Comparison of ENCODE assay signal across 1 cellular context in the genomic region with DNA sequence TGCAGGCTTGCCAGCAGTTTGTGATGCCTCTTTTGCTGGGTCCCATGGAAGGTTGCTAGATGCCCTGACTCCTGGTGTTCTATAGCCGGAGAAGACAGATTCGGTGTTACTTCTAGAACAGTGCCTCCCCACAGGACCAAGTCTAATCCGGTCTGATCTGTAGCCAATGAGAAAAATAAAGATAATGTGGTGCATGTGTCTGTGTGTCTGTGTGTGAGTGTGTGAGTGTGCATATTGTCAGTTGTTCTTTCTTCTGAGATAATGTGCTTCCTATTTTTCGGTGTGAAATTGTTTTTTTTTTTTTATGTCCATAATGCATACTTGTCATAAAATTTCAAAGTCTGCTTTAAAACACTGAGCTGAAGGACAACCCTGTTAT.
TF ChIP-seq lines count a peak whose summit lies in the region.

No MANE protein-coding gene starts in this region.

TF ChIP-seq in HepG2, 621 proteins besides CTCF, POLR2A, EP300 and RAD21 (continued from another document):
- 0 out of 2 replicates have a peak, but pooled peaks have one; percentile 12 for TF ChIP-seq MAFF (IDR thresholded peaks at IDR 0.05; ENCODE audit: low read depth, low read length)
- no peak for TF ChIP-seq KLF16 (CRISPR knock-in tag; IDR thresholded peaks at IDR 0.05)
- peak; percentile 6; the same call in 1 of the 2 replicates for TF ChIP-seq KAT8 (CRISPR knock-in tag; IDR thresholded peaks at IDR 0.05)
- TF ChIP-seq HOXA7 (CRISPR knock-in tag; IDR thresholded peaks at IDR 0.05) = no peak
- TF ChIP-seq, protein P1, sequence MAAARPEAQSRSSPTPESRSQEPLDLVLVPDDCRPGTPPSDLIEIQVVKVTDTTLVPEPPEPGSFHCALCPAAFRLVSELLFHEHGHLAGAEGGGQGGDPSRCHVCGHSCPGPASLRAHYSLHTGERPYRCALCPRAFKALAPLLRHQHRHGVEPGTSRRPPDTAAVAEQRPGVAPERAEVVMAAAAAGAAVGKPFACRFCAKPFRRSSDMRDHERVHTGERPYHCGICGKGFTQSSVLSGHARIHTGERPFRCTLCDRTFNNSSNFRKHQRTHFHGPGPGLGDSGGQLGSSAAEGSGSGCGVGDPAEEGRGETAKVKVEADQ (CRISPR knock-in tag; IDR thresholded peaks at IDR 0.05; ENCODE audit: borderline replicate concordance) = no peak
- no peak for TF ChIP-seq KMT2A (CRISPR knock-in tag; IDR thresholded peaks at IDR 0.05)
- TF ChIP-seq, protein P2, sequence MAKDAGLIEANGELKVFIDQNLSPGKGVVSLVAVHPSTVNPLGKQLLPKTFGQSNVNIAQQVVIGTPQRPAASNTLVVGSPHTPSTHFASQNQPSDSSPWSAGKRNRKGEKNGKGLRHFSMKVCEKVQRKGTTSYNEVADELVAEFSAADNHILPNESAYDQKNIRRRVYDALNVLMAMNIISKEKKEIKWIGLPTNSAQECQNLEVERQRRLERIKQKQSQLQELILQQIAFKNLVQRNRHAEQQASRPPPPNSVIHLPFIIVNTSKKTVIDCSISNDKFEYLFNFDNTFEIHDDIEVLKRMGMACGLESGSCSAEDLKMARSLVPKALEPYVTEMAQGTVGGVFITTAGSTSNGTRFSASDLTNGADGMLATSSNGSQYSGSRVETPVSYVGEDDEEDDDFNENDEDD (CRISPR knock-in tag; IDR thresholded peaks at IDR 0.05; ENCODE audit: borderline replicate concordance) = 0 out of 2 replicates have a peak, but pooled peaks have one; percentile 24
- TF ChIP-seq, protein P3, sequence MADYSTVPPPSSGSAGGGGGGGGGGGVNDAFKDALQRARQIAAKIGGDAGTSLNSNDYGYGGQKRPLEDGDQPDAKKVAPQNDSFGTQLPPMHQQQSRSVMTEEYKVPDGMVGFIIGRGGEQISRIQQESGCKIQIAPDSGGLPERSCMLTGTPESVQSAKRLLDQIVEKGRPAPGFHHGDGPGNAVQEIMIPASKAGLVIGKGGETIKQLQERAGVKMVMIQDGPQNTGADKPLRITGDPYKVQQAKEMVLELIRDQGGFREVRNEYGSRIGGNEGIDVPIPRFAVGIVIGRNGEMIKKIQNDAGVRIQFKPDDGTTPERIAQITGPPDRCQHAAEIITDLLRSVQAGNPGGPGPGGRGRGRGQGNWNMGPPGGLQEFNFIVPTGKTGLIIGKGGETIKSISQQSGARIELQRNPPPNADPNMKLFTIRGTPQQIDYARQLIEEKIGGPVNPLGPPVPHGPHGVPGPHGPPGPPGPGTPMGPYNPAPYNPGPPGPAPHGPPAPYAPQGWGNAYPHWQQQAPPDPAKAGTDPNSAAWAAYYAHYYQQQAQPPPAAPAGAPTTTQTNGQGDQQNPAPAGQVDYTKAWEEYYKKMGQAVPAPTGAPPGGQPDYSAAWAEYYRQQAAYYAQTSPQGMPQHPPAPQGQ (CRISPR knock-in tag; IDR thresholded peaks at IDR 0.05; ENCODE audit: borderline replicate concordance) = no peak
- TF ChIP-seq SOX13 (IDR thresholded peaks at IDR 0.05) = 0 out of 2 replicates have a peak, but pooled peaks have one; percentile 8
- no peak for TF ChIP-seq SOX13 (CRISPR knock-in tag; conservative IDR thresholded peaks at IDR 0.05 in 1 of 2, IDR thresholded peaks at IDR 0.05 in 1 of 2)
- TF ChIP-seq, protein P4, sequence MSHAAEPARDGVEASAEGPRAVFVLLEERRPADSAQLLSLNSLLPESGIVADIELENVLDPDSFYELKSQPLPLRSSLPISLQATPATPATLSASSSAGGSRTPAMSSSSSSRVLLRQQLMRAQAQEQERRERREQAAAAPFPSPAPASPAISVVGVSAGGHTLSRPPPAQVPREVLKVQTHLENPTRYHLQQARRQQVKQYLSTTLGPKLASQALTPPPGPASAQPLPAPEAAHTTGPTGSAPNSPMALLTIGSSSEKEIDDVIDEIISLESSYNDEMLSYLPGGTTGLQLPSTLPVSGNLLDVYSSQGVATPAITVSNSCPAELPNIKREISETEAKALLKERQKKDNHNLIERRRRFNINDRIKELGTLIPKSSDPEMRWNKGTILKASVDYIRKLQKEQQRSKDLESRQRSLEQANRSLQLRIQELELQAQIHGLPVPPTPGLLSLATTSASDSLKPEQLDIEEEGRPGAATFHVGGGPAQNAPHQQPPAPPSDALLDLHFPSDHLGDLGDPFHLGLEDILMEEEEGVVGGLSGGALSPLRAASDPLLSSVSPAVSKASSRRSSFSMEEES (CRISPR knock-in tag; IDR thresholded peaks at IDR 0.05) = no peak
- TF ChIP-seq, protein P5, sequence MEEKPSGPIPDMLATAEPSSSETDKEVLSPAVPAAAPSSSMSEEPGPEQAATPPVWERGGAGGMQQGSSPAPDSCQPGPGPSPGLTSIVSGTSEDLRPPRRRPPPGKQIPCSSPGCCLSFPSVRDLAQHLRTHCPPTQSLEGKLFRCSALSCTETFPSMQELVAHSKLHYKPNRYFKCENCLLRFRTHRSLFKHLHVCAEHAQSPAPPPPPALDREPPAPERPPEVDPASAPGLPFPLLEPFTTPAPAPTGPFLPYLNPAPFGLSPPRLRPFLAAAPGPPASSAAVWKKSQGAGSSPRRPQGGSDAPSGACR (CRISPR knock-in tag; IDR thresholded peaks at IDR 0.05) = no peak
- no peak for TF ChIP-seq ZFP36 (IDR thresholded peaks at IDR 0.05; ENCODE audit: borderline replicate concordance, low read depth, low read length, partially characterized antibody)
- TF ChIP-seq, protein P6, sequence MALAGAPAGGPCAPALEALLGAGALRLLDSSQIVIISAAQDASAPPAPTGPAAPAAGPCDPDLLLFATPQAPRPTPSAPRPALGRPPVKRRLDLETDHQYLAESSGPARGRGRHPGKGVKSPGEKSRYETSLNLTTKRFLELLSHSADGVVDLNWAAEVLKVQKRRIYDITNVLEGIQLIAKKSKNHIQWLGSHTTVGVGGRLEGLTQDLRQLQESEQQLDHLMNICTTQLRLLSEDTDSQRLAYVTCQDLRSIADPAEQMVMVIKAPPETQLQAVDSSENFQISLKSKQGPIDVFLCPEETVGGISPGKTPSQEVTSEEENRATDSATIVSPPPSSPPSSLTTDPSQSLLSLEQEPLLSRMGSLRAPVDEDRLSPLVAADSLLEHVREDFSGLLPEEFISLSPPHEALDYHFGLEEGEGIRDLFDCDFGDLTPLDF (CRISPR knock-in tag; IDR thresholded peaks at IDR 0.05) = no peak
- TF ChIP-seq ZNF678 (CRISPR knock-in tag; IDR thresholded peaks at IDR 0.05) = no peak
- TF ChIP-seq SNRNP70 (IDR thresholded peaks at IDR 0.05; ENCODE audit: low read depth, low read length) = no peak
- TF ChIP-seq ZFP82 (CRISPR knock-in tag; IDR thresholded peaks at IDR 0.05; ENCODE audit: borderline replicate concordance) = no peak
- no peak for TF ChIP-seq ZNF230 (CRISPR knock-in tag; IDR thresholded peaks at IDR 0.05)
- no peak for TF ChIP-seq SPEN (CRISPR knock-in tag; IDR thresholded peaks at IDR 0.05; ENCODE audit: low read depth)
- no peak for TF ChIP-seq ARNT2 (CRISPR knock-in tag; IDR thresholded peaks at IDR 0.05; ENCODE audit: low read depth)
